In genomic region chr19:35269425-35270117, GRCh38 we compare ENCODE assay signal across 8 cellular contexts. TPM values are rescaled to one million over a fixed set of nuclear protein-coding genes. Genes with fewer than 3 reads are reported as not detected.
DNase-seq lines count a peak whose midpoint lies in the region; ATAC-seq and TF ChIP-seq lines count a peak whose summit lies in the region.

No MANE protein-coding gene starts in this region.

- H3K36me3 ChIP-seq in KOPT-K1 (ENCODE audit: insufficient read depth, low read length) (peaks cover 46% of the 10 kb centered on the region), gastroesophageal sphincter (peaks cover 0 to 47% of the 10 kb centered on the region in 2 donors), suprapubic skin (peaks cover 42% of the 10 kb centered on the region)

- DNase-seq in DMS79 treated with DMSO at 0.1 percent for 48 hours (lab: John Stamatoyannopoulos, UW) (peak; percentile 74), SHP77 treated with DMSO at 0.1 percent for 48 hours (lab: John Stamatoyannopoulos, UW) (peak; percentile 39), nucleus accumbens (lab: John Stamatoyannopoulos, UW) (peak in 53 of 56 donors; percentile 23 to 91 (median 73)), suprapubic skin (ENCODE audit: low spot score in 2 of 2) (peak; percentile 89 to 92)
- peak; percentile 16 to 66 (median 46) for DNase-seq in activated naive CD4-positive, alpha-beta T cell (lab: John Stamatoyannopoulos, UW)

- ATAC-seq in GM21723 (IDR thresholded peaks at IDR 0.05; ENCODE audit: unreplicated experiment), result peak; percentile 65
- ATAC-seq in gastroesophageal sphincter, result peak; percentile 70

- H3K27me3 ChIP-seq in gastroesophageal sphincter (no peaks in the 10 kb centered on the region), suprapubic skin (no peaks in the 10 kb centered on the region)

- TF ChIP-seq EP300 in gastroesophageal sphincter (IDR thresholded peaks at IDR 0.05) (no peak), suprapubic skin (IDR thresholded peaks at IDR 0.05) (no peak)

- H3K4me3 ChIP-seq in gastroesophageal sphincter, result peak overlapping the region; percentile 71 to 87
- peak overlapping the region; percentile 74 for H3K4me3 ChIP-seq in suprapubic skin

- TF ChIP-seq CTCF in gastroesophageal sphincter (IDR thresholded peaks at IDR 0.05) (peak in 3 of 4 experiments; percentile 62 to 90 (median 77)), suprapubic skin (IDR thresholded peaks at IDR 0.05) (peak; percentile 42 to 90)

- H3K9me3 ChIP-seq in KOPT-K1 (ENCODE audit: insufficient read depth, low read length, poor library complexity, severe bottlenecking) (no peaks in the 10 kb centered on the region), gastroesophageal sphincter (no peaks in the 10 kb centered on the region), suprapubic skin (no peaks in the 10 kb centered on the region)

- H3K27ac ChIP-seq in KOPT-K1 (ENCODE audit: low read depth, low read length, poor library complexity, severe bottlenecking) (peak overlapping the region; percentile 82), gastroesophageal sphincter (peak overlapping the region; percentile 84 to 96 (median 92)), suprapubic skin (peak overlapping the region; percentile 95)

- TF ChIP-seq POLR2A in gastroesophageal sphincter (IDR thresholded peaks at IDR 0.05) (no peak), suprapubic skin (IDR thresholded peaks at IDR 0.05) (no peak)

- no CpG with 5 or more reads among the region's 66 CpGs for WGBS in gastroesophageal sphincter (ENCODE audit: low coverage in 1 of 2), 2 donors
- WGBS in suprapubic skin, result 28% methylated on average over 4 of the region's 66 CpGs

- peaks cover 0 to 55% (median 33%) of the 10 kb centered on the region in 3 donors for H3K4me1 ChIP-seq in gastroesophageal sphincter
- peaks cover 52% of the 10 kb centered on the region for H3K4me1 ChIP-seq in suprapubic skin

RNA-seq across cellular contexts. Expression of gene USF2, which starts 0.8 kb away (rescaled TPM):
- total RNA-seq in gastroesophageal sphincter (100 to 1,000 TPM in 1 of 4 donors, 10 to 100 TPM in 3; 75.1 to 137 (median 93.0) TPM), suprapubic skin (100 to 1,000 TPM; 111 to 178 (median 122) TPM)

RNA-seq across cellular contexts. Expression of gene HAMP, which starts 12.8 kb away (rescaled TPM):
- total RNA-seq in gastroesophageal sphincter (not detected), suprapubic skin (1 to 10 TPM in 2 of 4 donors, not detected in 2; 1.4 to 1.5 TPM)

RNA-seq across cellular contexts. Expression of gene LSR, which starts 20.8 kb away (rescaled TPM):
- total RNA-seq in gastroesophageal sphincter, result 1 to 10 TPM; 3.3 to 6.6 (median 5.2) TPM
- 100 to 1,000 TPM in 1 of 4 donors, 10 to 100 TPM in 3; 67.4 to 105 (median 80.8) TPM for total RNA-seq in suprapubic skin

RNA-seq across cellular contexts. Expression of gene MAG, which starts 22.4 kb away (rescaled TPM):
- under 1 TPM in 1 of 4 donors, not detected in 3; 0.40 TPM for total RNA-seq in gastroesophageal sphincter
- not detected for total RNA-seq in suprapubic skin

RNA-seq across cellular contexts. Expression of gene FAM187B, which starts 41.0 kb away (rescaled TPM):
- not detected for total RNA-seq in gastroesophageal sphincter
- not detected for total RNA-seq in suprapubic skin

Comparison
In these comparisons a context has a peak if more than half of its experiments do, and no peak if none do; other contexts are left out.
1. Peak in every context shown above with its lines: DNase-seq, ATAC-seq, H3K4me3 ChIP-seq and H3K27ac ChIP-seq.
2. DNase-seq: peak in every context shown above with its lines; median percentile 90 in suprapubic skin; 74 in DMS79 treated with DMSO at 0.1 percent for 48 hours; 73 in nucleus accumbens; 46 in activated naive CD4-positive, alpha-beta T cell; 39 in SHP77 treated with DMSO at 0.1 percent for 48 hours.
3. RNA of gene LSR, which starts 20.8 kb away (total RNA-seq): 67.4 to 105 TPM in suprapubic skin; 3.3 to 6.6 TPM in gastroesophageal sphincter; every median in the first group is over 4 times any median in the second.